ENCODE assay signal across 12 cellular contexts in the genomic region with DNA sequence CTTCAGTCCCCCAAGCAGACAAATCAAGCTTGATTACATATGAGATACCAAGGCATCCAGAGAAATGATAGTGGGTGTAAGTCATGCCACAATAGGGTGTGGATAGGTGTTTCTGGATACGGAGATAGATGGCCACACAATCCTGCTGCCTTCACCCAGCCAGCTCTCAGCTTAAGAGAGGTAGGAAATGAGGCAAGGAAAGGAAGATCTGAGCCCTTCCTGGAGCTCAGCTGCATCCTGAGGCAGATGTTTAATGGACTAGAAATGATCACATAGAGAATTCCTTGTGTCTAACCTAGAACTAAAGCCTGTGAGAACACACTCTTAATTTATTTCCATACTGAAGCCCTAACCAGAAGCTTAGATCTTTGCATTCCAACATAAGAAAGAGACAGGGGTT.
"Had no signal": no experiment of that assay in that cellular context is flagged by ENCODE, and none has a peak within 500 bp of the region (broad histone marks: within the 10 kb centered on the region; RNA-seq: fewer than 3 reads in every experiment).

No MANE protein-coding gene starts in this region.

- H3K27ac Mint-ChIP-seq: stimulated activated effector memory CD8-positive, alpha-beta T cell treated with anti-CD3 and anti-CD28 coated beads, Interleukin-12 subunit alpha, Interleukin-12 subunit beta, amount 100 ng/mL, for 72 hours had no signal

- FAIRE-seq: islet of Langerhans had no signal

- H3K4me3 Mint-ChIP-seq: stimulated activated effector memory CD8-positive, alpha-beta T cell treated with anti-CD3 and anti-CD28 coated beads, Interleukin-12 subunit alpha, Interleukin-12 subunit beta, amount 100 ng/mL, for 72 hours had no signal

- H3K36me3 ChIP-seq: tibial nerve, vagina had no signal

- H3K4me1 Mint-ChIP-seq: stimulated activated effector memory CD8-positive, alpha-beta T cell treated with anti-CD3 and anti-CD28 coated beads, Interleukin-12 subunit alpha, Interleukin-12 subunit beta, amount 100 ng/mL, for 72 hours had no signal

- H3K27me3 ChIP-seq: tibial nerve, vagina had no signal

- H3K4me1 ChIP-seq: tibial nerve, vagina had no signal

- DNase-seq: activated CD4-positive, CD25-positive, alpha-beta regulatory T cell; activated T-cell treated with anti-CD3 and anti-CD28 coated beads for 4 hours; left colon; posterior cingulate gyrus; retina; stimulated activated CD4-positive, alpha-beta T cell treated with anti-CD3 and anti-CD28 coated beads, Interleukin-12 subunit alpha, Interleukin-12 subunit beta, amount 100 ng/mL, for 4 hours; stimulated activated CD4-positive, alpha-beta T cell treated with anti-CD3 and anti-CD28 coated beads, Interleukin-2, amount 100 ng/mL, for 24 hours had no signal

- H3K9me3 ChIP-seq: tibial nerve, vagina had no signal

- H3K27ac ChIP-seq: tibial nerve, vagina had no signal

- H3K36me3 Mint-ChIP-seq: stimulated activated effector memory CD8-positive, alpha-beta T cell treated with anti-CD3 and anti-CD28 coated beads, Interleukin-12 subunit alpha, Interleukin-12 subunit beta, amount 100 ng/mL, for 72 hours had no signal

- H3K4me3 ChIP-seq: lung, tibial nerve, vagina had no signal
